In genomic region chrX:35919536-35920309, GRCh38 we compare ENCODE assay signal across 9 cellular contexts. TPM values are rescaled to one million over a fixed set of nuclear protein-coding genes. Genes with fewer than 3 reads are reported as not detected.
DNase-seq lines count a peak whose midpoint lies in the region; ATAC-seq and TF ChIP-seq lines count a peak whose summit lies in the region.
"Had no signal": no experiment of that assay in that cellular context is flagged by ENCODE, and none has a peak within 500 bp of the region (broad histone marks: within the 10 kb centered on the region; RNA-seq: fewer than 3 reads in every experiment).

Gene CFAP47, plus strand, starts transcription at chrX:35919734. Its CDS starts 66 bp downstream, at chrX:35919800.

- POLR2A ChIA-PET in A673 (lab: Charles Lee; ENCODE audit: low non-redundant PET), result no interaction called here

- no peaks in the 10 kb centered on the region for H3K27me3 ChIP-seq in A673 (replicated peaks; ENCODE audit: insufficient read depth, low read depth, low read length, poor library complexity)
- peaks cover 0 to 46% (median 5%) of the 10 kb centered on the region in 45 donors for H3K27me3 ChIP-seq in dorsolateral prefrontal cortex

- no peaks in the 10 kb centered on the region for H3K4me1 Mint-ChIP-seq in mesothelial cell of epicardium

- H3K27ac Mint-ChIP-seq in mesothelial cell of epicardium, result no peak within 1 kb of the TSS
- H3K27ac Mint-ChIP-seq: dendritic cell treated with granulocyte-macrophage colony-stimulating factor and Interleukin-4, amounts not matched to agents 40 ng/mL and 50 ng/mL, for 4 days had no signal

- H3K9me3 Mint-ChIP-seq in mesothelial cell of epicardium, result peaks cover 26% of the 10 kb centered on the region
- H3K9me3 Mint-ChIP-seq: dendritic cell treated with granulocyte-macrophage colony-stimulating factor and Interleukin-4, amounts not matched to agents 40 ng/mL and 50 ng/mL, for 4 days had no signal

- H3K27ac ChIP-seq in A673 (ENCODE audit: low read depth, low read length, poor library complexity, severe bottlenecking), result no peak within 1 kb of the TSS
- no peak within 1 kb of the TSS for H3K27ac ChIP-seq in dorsolateral prefrontal cortex

- DNase-seq in A673 (ENCODE audit: low spot score) (peak; percentile 56), NCI-H1417 (lab: John Stamatoyannopoulos, UW) (peak; percentile 21 to 95 (median 90)), dorsolateral prefrontal cortex (peak in 6 of 10 donors; percentile 3 to 45 (median 26)), mesothelial cell of epicardium (ENCODE audit: low spot score in 2 of 2, unreplicated experiment in 2 of 2) (peak in 1 of 2 experiments; percentile 40), activated T-cell treated with anti-CD3 and anti-CD28 coated beads for 4 hours (no peak), dedifferentiated amniotic fluid mesenchymal stem cell (ENCODE audit: extremely low spot score) (no peak)
- no peak for DNase-seq in activated CD8-positive, alpha-beta memory T cell treated with anti-CD3 and anti-CD28 coated beads for 24 hours

- peaks cover 5% of the 10 kb centered on the region for H3K9me3 ChIP-seq in A673 (ENCODE audit: low read depth, low read length, poor library complexity, severe bottlenecking)

- H3K27me3 Mint-ChIP-seq in mesothelial cell of epicardium (ENCODE audit: low read depth), result no peaks in the 10 kb centered on the region

- intact Hi-C loops in A673 (cut with micrococcal nuclease; ENCODE audit: unreplicated experiment) (no loop called here), dorsolateral prefrontal cortex (cut with DNase I) (no loop called here)

- no peaks in the 10 kb centered on the region for H3K36me3 Mint-ChIP-seq in mesothelial cell of epicardium

- peak within 1 kb of the TSS; percentile 70 for H3K4me3 Mint-ChIP-seq in mesothelial cell of epicardium
- H3K4me3 Mint-ChIP-seq: dendritic cell treated with granulocyte-macrophage colony-stimulating factor and Interleukin-4, amounts not matched to agents 40 ng/mL and 50 ng/mL, for 4 days had no signal

- no TSS peak for BruUV-seq in A673 (replicated peaks; lab: Mats Ljungman, UMichigan)

- no peaks in the 10 kb centered on the region for H3K4me1 ChIP-seq in A673 (ENCODE audit: insufficient read depth, low read length, poor library complexity, severe bottlenecking)

- ATAC-seq in HG02759 (IDR thresholded peaks at IDR 0.05; ENCODE audit: unreplicated experiment), result no peak

- CTCF ChIA-PET in A673 (lab: Charles Lee), result no interaction called here

- H3K4me3 ChIP-seq in A673 (ENCODE audit: low read depth, low read length, poor library complexity, severe bottlenecking) (peak within 1 kb of the TSS; percentile 46), dorsolateral prefrontal cortex (peak within 1 kb of the TSS in 55 of 59 donors; percentile 5 to 65 (median 42))

- TF ChIP-seq CTCF in A673 (conservative IDR thresholded peaks at IDR 0.05; ENCODE audit: low read depth, low read length) (no peak), dorsolateral prefrontal cortex (IDR thresholded peaks at IDR 0.05 in 54 of 56, conservative IDR thresholded peaks at IDR 0.05 in 2 of 56; ENCODE audit: low read depth in 1 of 56, partially characterized antibody in 56 of 56) (no peak), mesothelial cell of epicardium (IDR thresholded peaks at IDR 0.05; ENCODE audit: unreplicated experiment) (no peak)

- H3K36me3 ChIP-seq in A673 (ENCODE audit: insufficient read depth, low read length, poor library complexity, severe bottlenecking), result no peaks in the 10 kb centered on the region

RNA-seq across cellular contexts. Expression of gene CFAP47, which starts in this region (rescaled TPM):
- total RNA-seq in A673 (2021) (1.7 and 1.8 TPM in 2 replicates), dorsolateral prefrontal cortex (1 to 10 TPM in 102 of 120 experiments, under 1 TPM in 18; 0.24 to 7.8 (median 1.7) TPM), mesothelial cell of epicardium (0.27 to 0.54 TPM (median 0.34 TPM) in 3 replicates)

Comparison
In these comparisons a context has a peak if more than half of its experiments do, and no peak if none do; other contexts are left out.
1. DNase-seq: peak in A673 (single experiment), NCI-H1417 (3 of 3) and dorsolateral prefrontal cortex (6 of 10); none in activated T-cell treated with anti-CD3 and anti-CD28 coated beads for 4 hours (single experiment), dedifferentiated amniotic fluid mesenchymal stem cell (single experiment) and activated CD8-positive, alpha-beta memory T cell treated with anti-CD3 and anti-CD28 coated beads for 24 hours (single experiment).